ENCODE assay signal across 10 cellular contexts in genomic region chr3:115624029-115624645, GRCh38. TPM values are rescaled to one million over a fixed set of nuclear protein-coding genes. Genes with fewer than 3 reads are reported as not detected.
A peak's percentile ranks its signal among the peaks of the same experiment; 100 is the strongest.
DNase-seq lines count a peak whose midpoint lies in the region; ATAC-seq and TF ChIP-seq lines count a peak whose summit lies in the region.
"Had no signal": no experiment of that assay in that cellular context is flagged by ENCODE, and none has a peak within 500 bp of the region (broad histone marks: within the 10 kb centered on the region; RNA-seq: fewer than 3 reads in every experiment).

No MANE protein-coding gene starts in this region.

- no peak for TF ChIP-seq CTCF in heart right ventricle (IDR thresholded peaks at IDR 0.05)
- TF ChIP-seq CTCF in astrocyte of the cerebellum (IDR thresholded peaks at IDR 0.05; ENCODE audit: low read depth, low read length, missing control alignments), result no peak
- TF ChIP-seq CTCF in thoracic aorta (IDR thresholded peaks at IDR 0.05), result no peak

- H3K36me3 ChIP-seq in heart right ventricle, result no peaks in the 10 kb centered on the region
- H3K36me3 ChIP-seq in iPS-20b (ENCODE audit: insufficient read depth, low read depth, low read length), result no peaks in the 10 kb centered on the region
- H3K36me3 ChIP-seq in thoracic aorta, result no peaks in the 10 kb centered on the region

- H3K27me3 ChIP-seq in heart right ventricle (peaks cover 0 to 53% (median 43%) of the 10 kb centered on the region in 7 donors), iPS-20b (ENCODE audit: insufficient read depth, low read length) (peaks cover 26% of the 10 kb centered on the region), thoracic aorta (replicated peaks; ENCODE audit: insufficient read depth) (no peaks in the 10 kb centered on the region)

- peak overlapping the region; percentile 68; the same call in 1 of the 2 replicates for H3K9ac ChIP-seq in iPS-20b (ENCODE audit: low read depth, low read length)

- 6 to 13% methylated on average over 10 of the region's 10 CpGs for WGBS in heart right ventricle, 2 donors

- in situ Hi-C loops in astrocyte of the cerebellum (cut with HindIII; ENCODE audit: low sequenced_read_pairs), result no loop called here

- no peak for DNase-seq in heart right ventricle
- no peak for DNase-seq in cardiac septum (ENCODE audit: low spot score)
- no peak for DNase-seq in astrocyte of the cerebellum (ENCODE audit: low read depth)
- DNase-seq in thoracic aorta (ENCODE audit: low spot score), result no peak
- DNase-seq in cortex of kidney (lab: John Stamatoyannopoulos, UW), result no peak
- no peak for DNase-seq in sciatic nerve (ENCODE audit: low spot score)
- DNase-seq: CD8-positive, alpha-beta T cell had no signal

- intact Hi-C loops in heart right ventricle (cut with DNase I), result no loop called here
- intact Hi-C loops in cardiac septum (cut with DNase I), result no loop called here
- intact Hi-C loops in sciatic nerve (cut with DNase I), result no loop called here

- H3K27ac ChIP-seq in heart right ventricle, result no peak overlapping the region
- no peak overlapping the region for H3K27ac ChIP-seq in iPS-20b (ENCODE audit: low read length)
- H3K27ac ChIP-seq in thoracic aorta, result no peak overlapping the region

- H3K4me3 ChIP-seq in heart right ventricle (peak overlapping the region in 9 of 10 donors; percentile 9 to 50 (median 43)), astrocyte of the cerebellum (ENCODE audit: low read depth, low read length) (peak overlapping the region; percentile 44), iPS-20b (ENCODE audit: low read length) (peak overlapping the region; percentile 87), thoracic aorta (peak overlapping the region; percentile 66)

- no peak for ATAC-seq in heart right ventricle
- ATAC-seq in thoracic aorta (ENCODE audit: insufficient number of reproducible peaks, low FRiP score, low read depth), result no peak
- ATAC-seq in HG03521 (IDR thresholded peaks at IDR 0.05; ENCODE audit: unreplicated experiment), result no peak
- no peak for ATAC-seq in sciatic nerve
- ATAC-seq: CD8-positive, alpha-beta T cell had no signal

- peaks cover 0 to 11% (median 9%) of the 10 kb centered on the region in 9 donors for H3K4me1 ChIP-seq in heart right ventricle
- peaks cover 32% of the 10 kb centered on the region for H3K4me1 ChIP-seq in iPS-20b (ENCODE audit: insufficient read depth, low read length)
- peaks cover 8 to 15% of the 10 kb centered on the region in 2 donors for H3K4me1 ChIP-seq in thoracic aorta (ENCODE audit: control insufficient read depth in 1 of 2, low read depth in 2 of 2)

- H3K9me3 ChIP-seq in heart right ventricle, result no peaks in the 10 kb centered on the region
- no peaks in the 10 kb centered on the region for H3K9me3 ChIP-seq in iPS-20b (ENCODE audit: insufficient read depth, low read depth, low read length)
- H3K9me3 ChIP-seq in thoracic aorta, result no peaks in the 10 kb centered on the region

RNA-seq across cellular contexts. Expression of gene GAP43, which starts 0.8 kb away (rescaled TPM):
- 1 to 10 TPM in 4 of 10 donors, under 1 TPM in 5, not detected in 1; 0.52 to 2.3 (median 0.83) TPM for total RNA-seq in heart right ventricle
- 1 to 10 TPM in 1 of 2 donors, under 1 TPM in 1; 0.29 to 2.0 TPM for polyA plus RNA-seq in heart right ventricle
- total RNA-seq in cardiac septum, result 2.6 TPM
- 1 to 10 TPM; 2.8 to 6.1 TPM for total RNA-seq in thoracic aorta
- total RNA-seq in sciatic nerve, result 6.0 TPM
- total RNA-seq: CD8-positive, alpha-beta T cell; liver had no signal
